ENCODE assay signal across 10 cellular contexts in genomic region chr1:234778215-234779159, GRCh38.
A peak's percentile ranks its signal among the peaks of the same experiment; 100 is the strongest.
DNase-seq lines count a peak whose midpoint lies in the region; ATAC-seq, FAIRE-seq and TF ChIP-seq lines count a peak whose summit lies in the region.
"Had no signal": no experiment of that assay in that cellular context is flagged by ENCODE, and none has a peak within 500 bp of the region (broad histone marks: within the 10 kb centered on the region; RNA-seq: fewer than 3 reads in every experiment).

No MANE protein-coding gene starts in this region.

- BruUV-seq in HepG2 (replicated peaks; lab: Mats Ljungman, UMichigan), result no TSS peak

- whole genome bisulfite sequencing in H9 (ENCODE audit: extremely low coverage, insufficient read length, low lambda C conversion rate), result no CpG with 5 or more reads among the region's 22 CpGs
- WGBS in HepG2 (ENCODE audit: low lambda C conversion rate), result 64% methylated on average over 22 of the region's 22 CpGs

- H3K27ac Mint-ChIP-seq in H9, result no peak overlapping the region
- no peak overlapping the region for H3K27ac Mint-ChIP-seq in activated CD8-positive, alpha-beta T cell treated with anti-CD3 and anti-CD28 coated beads for 36 hours
- H3K27ac Mint-ChIP-seq: CD8-positive, alpha-beta memory T cell; nephron had no signal

- no peaks in the 10 kb centered on the region for H3K4me1 Mint-ChIP-seq in H9
- peaks cover 5% of the 10 kb centered on the region for H3K4me1 Mint-ChIP-seq in activated CD8-positive, alpha-beta T cell treated with anti-CD3 and anti-CD28 coated beads for 36 hours (ENCODE audit: low read depth)
- H3K4me1 Mint-ChIP-seq: nephron had no signal

- TF ChIP-seq CTCF in H9 (conservative IDR thresholded peaks at IDR 0.05), result no peak
- no peak for TF ChIP-seq CTCF in activated CD8-positive, alpha-beta T cell treated with anti-CD3 and anti-CD28 coated beads for 36 hours (IDR thresholded peaks at IDR 0.05)
- no peak for TF ChIP-seq CTCF in HepG2 (CRISPR knock-in tag; IDR thresholded peaks at IDR 0.05)

- no peak overlapping the region for H2AK5ac ChIP-seq in H9 (ENCODE audit: insufficient read length, low read length)

- no peak overlapping the region for H4K5ac ChIP-seq in H9 (ENCODE audit: insufficient read length, low read depth, low read length)

- no peak overlapping the region for H3K23ac ChIP-seq in H9 (ENCODE audit: insufficient read length, low read depth, low read length)

- DNase-seq in AG08395 (ENCODE audit: low spot score) (peak; percentile 9), H9 (peak; percentile 64), HepG2 (ENCODE audit: low spot score) (no peak), pons (ENCODE audit: low spot score) (no peak)
- no peak for DNase-seq in activated CD8-positive, alpha-beta T cell treated with anti-CD3 and anti-CD28 coated beads for 36 hours

- CTCF ChIA-PET in activated CD8-positive, alpha-beta T cell treated with anti-CD3 and anti-CD28 coated beads for 36 hours (lab: Charles Lee), result interaction anchor here (1.4 kb wide), 1 partner anchor 305 kb away, joined by 3 read pairs; no protein-coding TSS in a partner anchor
- CTCF ChIA-PET in HepG2 (lab: Yijun Ruan, JAX; ENCODE audit: low intra/inter-chr PET ratio, low total read pairs), result no interaction called here

- no peak overlapping the region for H3K4me3 ChIP-seq in HepG2 (replicated peaks in 1 of 3; ENCODE audit: insufficient read depth in 1 of 3, low read depth in 2 of 3, low read length in 3 of 3)

- peak; percentile 18 for ATAC-seq in activated CD8-positive, alpha-beta T cell treated with anti-CD3 and anti-CD28 coated beads for 36 hours
- ATAC-seq in HepG2 (no peak; the same call in 2 of the 3 replicates), GM18907 (IDR thresholded peaks at IDR 0.05; ENCODE audit: unreplicated experiment) (no peak), HG03025 (IDR thresholded peaks at IDR 0.05; ENCODE audit: low FRiP score, unreplicated experiment) (no peak), GM18858 (IDR thresholded peaks at IDR 0.05; ENCODE audit: unreplicated experiment) (no peak)

- H3K36me3 Mint-ChIP-seq in H9 (ENCODE audit: insufficient read depth in 1 of 3, low read depth in 3 of 3), result no peaks in the 10 kb centered on the region
- H3K36me3 Mint-ChIP-seq in activated CD8-positive, alpha-beta T cell treated with anti-CD3 and anti-CD28 coated beads for 36 hours (ENCODE audit: low read depth), result peaks cover 5% of the 10 kb centered on the region
- H3K36me3 Mint-ChIP-seq: CD8-positive, alpha-beta memory T cell had no signal

- no peak overlapping the region for H3K9ac ChIP-seq in H9 (ENCODE audit: extremely low read depth, insufficient read length, low read length)
- no peak overlapping the region for H3K9ac ChIP-seq in HepG2 (ENCODE audit: insufficient read depth, low read depth, low read length)

- no peak overlapping the region for H2BK120ac ChIP-seq in H9 (ENCODE audit: low read depth, low read length, poor library complexity, severe bottlenecking)

- TF ChIP-seq RAD21 in HepG2 (CRISPR knock-in tag; IDR thresholded peaks at IDR 0.05), result no peak

- H3K4me2 ChIP-seq in H9 (ENCODE audit: insufficient read depth, insufficient read length, low read length), result no peak overlapping the region
- H3K4me2 ChIP-seq in HepG2 (ENCODE audit: low read depth, low read length), result no peak overlapping the region

- no peak for TF ChIP-seq EP300 in HepG2 (IDR thresholded peaks at IDR 0.05; ENCODE audit: low read depth in 2 of 2, low read length in 2 of 2)
- no peak for TF ChIP-seq EP300 in HepG2 (CRISPR knock-in tag; IDR thresholded peaks at IDR 0.05; ENCODE audit: borderline replicate concordance)

- no peak overlapping the region for H2BK15ac ChIP-seq in H9 (ENCODE audit: low read depth, low read length)

- H3K9me3 ChIP-seq in H9 (ENCODE audit: control insufficient read depth, low read depth, low read length), result no peaks in the 10 kb centered on the region
- H3K9me3 ChIP-seq in HepG2 (ENCODE audit: low read length), result no peaks in the 10 kb centered on the region

- no peaks in the 10 kb centered on the region for H3K23me2 ChIP-seq in H9 (ENCODE audit: insufficient read length, low read depth, low read length, poor library complexity, severe bottlenecking)

- no peak overlapping the region for H2AFZ ChIP-seq in H9 (ENCODE audit: low read length)
- no peak overlapping the region for H2AFZ ChIP-seq in HepG2 (ENCODE audit: low read length)

- H2BK20ac ChIP-seq in H9 (ENCODE audit: low read depth, low read length, poor library complexity, severe bottlenecking), result no peak overlapping the region

- H3K18ac ChIP-seq in H9 (ENCODE audit: insufficient read length, low read depth, low read length), result no peak overlapping the region

- H3K14ac ChIP-seq in H9 (ENCODE audit: insufficient read depth, low read length), result no peak overlapping the region

- peaks cover 2% of the 10 kb centered on the region; the same call in 1 of the 2 replicates for H3K27me3 Mint-ChIP-seq in H9 (ENCODE audit: low read depth)
- H3K27me3 Mint-ChIP-seq in activated CD8-positive, alpha-beta T cell treated with anti-CD3 and anti-CD28 coated beads for 36 hours, result no peaks in the 10 kb centered on the region
- H3K27me3 Mint-ChIP-seq: CD8-positive, alpha-beta memory T cell had no signal

- no peak overlapping the region for H4K8ac ChIP-seq in H9 (replicated peaks; ENCODE audit: insufficient read length, low read depth, low read length)

- H3K4ac ChIP-seq in H9 (ENCODE audit: low read depth, low read length), result no peak overlapping the region

- H4K91ac ChIP-seq in H9 (ENCODE audit: insufficient read length, low read depth, low read length), result no peak overlapping the region

- intact Hi-C loops in activated CD8-positive, alpha-beta T cell treated with anti-CD3 and anti-CD28 coated beads for 36 hours (cut with micrococcal nuclease), result no loop called here
- intact Hi-C loops in HepG2 (cut with micrococcal nuclease; ENCODE audit: unreplicated experiment), result no loop called here

- POLR2A ChIA-PET in activated CD8-positive, alpha-beta T cell treated with anti-CD3 and anti-CD28 coated beads for 36 hours (lab: Charles Lee), result interaction anchor here (0.8 to 1.1 kb wide), 2 partner anchors 55 to 64 kb away, joined by 3 to 6 read pairs; no protein-coding TSS in a partner anchor
- POLR2A ChIA-PET in HepG2 (lab: Yijun Ruan, JAX), result interaction anchor here (1.2 kb wide), 1 partner anchor 62 kb away, joined by 4 read pairs; no protein-coding TSS in a partner anchor

- in situ Hi-C loops in HepG2 (cut with HindIII; ENCODE audit: extremely low pct_ligation_motif_present, low pct_unique_long_range_greater_than_20kb), result no loop called here

- no peak overlapping the region for H3K4me3 Mint-ChIP-seq in H9
- no peak overlapping the region for H3K4me3 Mint-ChIP-seq in activated CD8-positive, alpha-beta T cell treated with anti-CD3 and anti-CD28 coated beads for 36 hours
- H3K4me3 Mint-ChIP-seq: CD8-positive, alpha-beta memory T cell; nephron had no signal

- no peak for TF ChIP-seq POLR2A in HepG2 (IDR thresholded peaks at IDR 0.05; ENCODE audit: insufficient read depth in 1 of 2, low read depth in 2 of 2, low read length in 2 of 2)

- H3K9me3 Mint-ChIP-seq in H9, result peaks cover 2 to 3% of the 10 kb centered on the region in 2 experiments; a peak in 2 of 5 replicates
- H3K9me3 Mint-ChIP-seq in activated CD8-positive, alpha-beta T cell treated with anti-CD3 and anti-CD28 coated beads for 36 hours, result peaks cover 1% of the 10 kb centered on the region
- H3K9me3 Mint-ChIP-seq: CD8-positive, alpha-beta memory T cell had no signal

- no peak overlapping the region for H2BK5ac ChIP-seq in H9 (ENCODE audit: insufficient read length, low read length)

- no peaks in the 10 kb centered on the region for H3K36me3 ChIP-seq in HepG2 (replicated peaks in 1 of 2; ENCODE audit: control insufficient read depth in 1 of 2, insufficient read depth in 2 of 2, low read length in 2 of 2)

- H2BK12ac ChIP-seq in H9 (ENCODE audit: insufficient read length, low read depth, low read length), result no peak overlapping the region

- H3K27me3 ChIP-seq in H9 (ENCODE audit: insufficient read depth, low read length) (no peaks in the 10 kb centered on the region), HepG2 (ENCODE audit: control insufficient read depth in 1 of 2, insufficient read depth in 2 of 2, low read length in 2 of 2) (peaks cover 0 to 28% of the 10 kb centered on the region in 2 experiments; a peak in 3 of 5 replicates)

- H3T11ph ChIP-seq in H9 (ENCODE audit: low read length), result no peak overlapping the region

- no peak overlapping the region for H3K56ac ChIP-seq in H9 (ENCODE audit: insufficient read length, low read depth, low read length)

- H4K20me1 ChIP-seq in H9 (ENCODE audit: control insufficient read depth, insufficient read depth, insufficient read length) (no peaks in the 10 kb centered on the region), HepG2 (ENCODE audit: insufficient read depth, low read length) (no peaks in the 10 kb centered on the region)

- H3K27ac ChIP-seq in H9 (ENCODE audit: insufficient read length, low read depth, low read length) (no peak overlapping the region), HepG2 (ENCODE audit: extremely low read length, insufficient read depth, low read length) (no peak overlapping the region)

- peaks cover 8% of the 10 kb centered on the region for H3K4me1 ChIP-seq in H9 (ENCODE audit: insufficient read depth, low read length)
- H3K4me1 ChIP-seq in HepG2 (ENCODE audit: insufficient read depth, low read length), result peaks cover 29% of the 10 kb centered on the region

- H3K79me2 ChIP-seq in H9 (ENCODE audit: insufficient read depth, low read length) (no peaks in the 10 kb centered on the region), HepG2 (ENCODE audit: insufficient read depth, low read length) (no peaks in the 10 kb centered on the region)

- H3K79me1 ChIP-seq in H9 (ENCODE audit: insufficient read depth, low read depth, low read length, poor library complexity, severe bottlenecking), result no peaks in the 10 kb centered on the region

- no peak for FAIRE-seq in HepG2 (lab: Jason Lieb, UNC)

TF ChIP-seq in HepG2, 621 proteins besides CTCF, POLR2A, EP300 and RAD21 (continues in another document):
- TF ChIP-seq NCOR1 (IDR thresholded peaks at IDR 0.05; ENCODE audit: borderline replicate concordance, low read length) (no peak), PHF20 (CRISPR knock-in tag; IDR thresholded peaks at IDR 0.05) (peak; percentile 21; the same call in 1 of the 2 replicates), ZNF558 (CRISPR knock-in tag; IDR thresholded peaks at IDR 0.05; ENCODE audit: borderline replicate concordance) (0 out of 2 replicates have a peak, but pooled peaks have one; percentile 55), KMT2A (CRISPR knock-in tag; IDR thresholded peaks at IDR 0.05) (0 out of 2 replicates have a peak, but pooled peaks have one; percentile 2)
- TF ChIP-seq, protein P1, sequence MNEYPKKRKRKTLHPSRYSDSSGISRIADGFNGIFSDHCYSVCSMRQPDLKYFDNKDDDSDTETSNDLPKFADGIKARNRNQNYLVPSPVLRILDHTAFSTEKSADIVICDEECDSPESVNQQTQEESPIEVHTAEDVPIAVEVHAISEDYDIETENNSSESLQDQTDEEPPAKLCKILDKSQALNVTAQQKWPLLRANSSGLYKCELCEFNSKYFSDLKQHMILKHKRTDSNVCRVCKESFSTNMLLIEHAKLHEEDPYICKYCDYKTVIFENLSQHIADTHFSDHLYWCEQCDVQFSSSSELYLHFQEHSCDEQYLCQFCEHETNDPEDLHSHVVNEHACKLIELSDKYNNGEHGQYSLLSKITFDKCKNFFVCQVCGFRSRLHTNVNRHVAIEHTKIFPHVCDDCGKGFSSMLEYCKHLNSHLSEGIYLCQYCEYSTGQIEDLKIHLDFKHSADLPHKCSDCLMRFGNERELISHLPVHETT (CRISPR knock-in tag; conservative IDR thresholded peaks at IDR 0.05), result no peak

Comparison
In these comparisons a context has a peak if more than half of its experiments do, and no peak if none do; other contexts are left out.
1. DNase-seq: peak in AG08395 (single experiment) and H9 (single experiment); none in activated CD8-positive, alpha-beta T cell treated with anti-CD3 and anti-CD28 coated beads for 36 hours (single experiment), HepG2 (single experiment) and pons (single experiment).